8 cellular contexts compared by ENCODE assay signal in genomic region chr16:2204727-2205103, GRCh38. TPM values are rescaled to one million over a fixed set of nuclear protein-coding genes. Genes with fewer than 3 reads are reported as not detected.
A peak's percentile ranks its signal among the peaks of the same experiment; 100 is the strongest.
DNase-seq lines count a peak whose midpoint lies in the region; ATAC-seq, FAIRE-seq and TF ChIP-seq lines count a peak whose summit lies in the region.

No MANE protein-coding gene starts in this region.

- H3K9me3 ChIP-seq in H9 (ENCODE audit: control insufficient read depth, low read depth, low read length) (no peaks in the 10 kb centered on the region), hepatocyte (ENCODE audit: low read depth) (no peaks in the 10 kb centered on the region), small intestine (ENCODE audit: control insufficient read depth, low read depth) (no peaks in the 10 kb centered on the region)

- H2AK5ac ChIP-seq in H9 (ENCODE audit: insufficient read length, low read length) = no peak overlapping the region

- peaks cover 7 to 28% (median 25%) of the 10 kb centered on the region in 3 experiments; a peak in 6 of 7 replicates for H3K36me3 Mint-ChIP-seq in H9 (ENCODE audit: insufficient read depth in 1 of 3, low read depth in 3 of 3)
- H3K36me3 Mint-ChIP-seq in activated CD4-positive, alpha-beta memory T cell treated with anti-CD3 and anti-CD28 coated beads, Interleukin-2, amount 10 ng/mL, durations not matched to agents 7 days and 5 days (ENCODE audit: low read depth) = peaks cover 19% of the 10 kb centered on the region

- H4K5ac ChIP-seq in H9 (ENCODE audit: insufficient read length, low read depth, low read length) = no peak overlapping the region

- H3K27me3 Mint-ChIP-seq in H9 (ENCODE audit: low read depth) = peaks cover 38% of the 10 kb centered on the region
- H3K27me3 Mint-ChIP-seq in activated CD4-positive, alpha-beta memory T cell treated with anti-CD3 and anti-CD28 coated beads, Interleukin-2, amount 10 ng/mL, durations not matched to agents 7 days and 5 days = peaks cover 11% of the 10 kb centered on the region

- H3K27me3 ChIP-seq in H9 (ENCODE audit: insufficient read depth, low read length) = no peaks in the 10 kb centered on the region
- no peaks in the 10 kb centered on the region for H3K27me3 ChIP-seq in hepatocyte
- H3K27me3 ChIP-seq in small intestine (ENCODE audit: control insufficient read depth in 2 of 2, insufficient read depth in 2 of 2, low read length in 2 of 2) = peaks cover under 1 to 2% of the 10 kb centered on the region in 2 donors

- no peak overlapping the region for H3K23ac ChIP-seq in H9 (ENCODE audit: insufficient read length, low read depth, low read length)

- POLR2A ChIA-PET in activated CD4-positive, alpha-beta memory T cell treated with anti-CD3 and anti-CD28 coated beads, Interleukin-2, amount 10 ng/mL, durations not matched to agents 7 days and 5 days (lab: Charles Lee) = interaction anchor here (1.2 to 4.7 kb wide), 7 partner anchors 10 to 240 kb away, joined by 3 to 43 read pairs (median 6); partner anchors contain the start of genes PGP, RPS2 and TRAF7

- no peak overlapping the region for H3K4ac ChIP-seq in H9 (ENCODE audit: low read depth, low read length)

- H3K4me3 ChIP-seq in hepatocyte = peak overlapping the region; percentile 97
- H3K4me3 ChIP-seq in small intestine (ENCODE audit: low read depth in 1 of 2, low read length in 2 of 2) = peak overlapping the region; percentile 71 to 84

- H3K9me2 ChIP-seq in hepatocyte (replicated peaks; ENCODE audit: insufficient read depth) = no peaks in the 10 kb centered on the region

- no peak overlapping the region for H3K27ac ChIP-seq in H9 (ENCODE audit: insufficient read length, low read depth, low read length)
- peak overlapping the region; percentile 99 for H3K27ac ChIP-seq in hepatocyte
- H3K27ac ChIP-seq in small intestine (ENCODE audit: low read depth in 1 of 2, low read length in 1 of 2) = peak overlapping the region in 1 of 2 donors; percentile 97

- no peaks in the 10 kb centered on the region for H3K36me3 ChIP-seq in hepatocyte (replicated peaks; ENCODE audit: insufficient read depth, low read depth)
- H3K36me3 ChIP-seq in small intestine (ENCODE audit: control insufficient read depth in 2 of 2, insufficient read depth in 2 of 2, low read length in 2 of 2) = peaks cover 0 to 2% of the 10 kb centered on the region in 2 donors

- CTCF ChIA-PET in activated CD4-positive, alpha-beta memory T cell treated with anti-CD3 and anti-CD28 coated beads, Interleukin-2, amount 10 ng/mL, durations not matched to agents 7 days and 5 days (lab: Charles Lee) = interaction anchor here (1.0 kb wide), 1 partner anchor 297 kb away, joined by 3 read pairs; no protein-coding TSS in a partner anchor

- H3K18ac ChIP-seq in H9 (ENCODE audit: insufficient read length, low read depth, low read length) = no peak overlapping the region

- H2BK120ac ChIP-seq in H9 (ENCODE audit: low read depth, low read length, poor library complexity, severe bottlenecking) = no peak overlapping the region

- H3T11ph ChIP-seq in H9 (ENCODE audit: low read length) = no peak overlapping the region

- H3K79me2 ChIP-seq in H9 (ENCODE audit: insufficient read depth, low read length) = no peaks in the 10 kb centered on the region
- H3K79me2 ChIP-seq in hepatocyte = peaks cover 12% of the 10 kb centered on the region

- no peak overlapping the region for H3K56ac ChIP-seq in H9 (ENCODE audit: insufficient read length, low read depth, low read length)

- H3K4me1 ChIP-seq in H9 (ENCODE audit: insufficient read depth, low read length) (no peaks in the 10 kb centered on the region; the same call in 1 of the 2 replicates), hepatocyte (ENCODE audit: insufficient read depth) (peaks cover 8% of the 10 kb centered on the region), small intestine (ENCODE audit: control insufficient read depth in 2 of 2, insufficient read depth in 1 of 2, low read depth in 1 of 2, low read length in 1 of 2) (peaks cover 0 to 2% of the 10 kb centered on the region in 2 donors)

- no peak for DNase-seq in H9
- no peak for DNase-seq in activated CD4-positive, alpha-beta memory T cell treated with anti-CD3 and anti-CD28 coated beads, Interleukin-2, amount 10 ng/mL, durations not matched to agents 7 days and 5 days
- DNase-seq in hepatocyte (ENCODE audit: low spot score) = no peak
- DNase-seq in small intestine = no peak
- DNase-seq in NCI-H446 (lab: John Stamatoyannopoulos, UW) = no peak

- H4K91ac ChIP-seq in H9 (ENCODE audit: insufficient read length, low read depth, low read length) = no peak overlapping the region

- H2BK20ac ChIP-seq in H9 (ENCODE audit: low read depth, low read length, poor library complexity, severe bottlenecking) = no peak overlapping the region

- no peak overlapping the region for H2BK15ac ChIP-seq in H9 (ENCODE audit: low read depth, low read length)

- peaks cover 0 to 9% of the 10 kb centered on the region in 2 experiments; a peak in 1 of 5 replicates for H3K9me3 Mint-ChIP-seq in H9
- H3K9me3 Mint-ChIP-seq in activated CD4-positive, alpha-beta memory T cell treated with anti-CD3 and anti-CD28 coated beads, Interleukin-2, amount 10 ng/mL, durations not matched to agents 7 days and 5 days = no peaks in the 10 kb centered on the region

- no peak overlapping the region for H3K14ac ChIP-seq in H9 (ENCODE audit: insufficient read depth, low read length)

- H2AFZ ChIP-seq in H9 (ENCODE audit: low read length) (no peak overlapping the region), hepatocyte (peak overlapping the region; percentile 92)

- H3K4me1 Mint-ChIP-seq in H9 = peaks cover 6 to 9% of the 10 kb centered on the region in 2 experiments
- peaks cover 30% of the 10 kb centered on the region for H3K4me1 Mint-ChIP-seq in activated CD4-positive, alpha-beta memory T cell treated with anti-CD3 and anti-CD28 coated beads, Interleukin-2, amount 10 ng/mL, durations not matched to agents 7 days and 5 days

- peak overlapping the region; percentile 80 for H3K4me2 ChIP-seq in H9 (ENCODE audit: insufficient read depth, insufficient read length, low read length)
- H3K4me2 ChIP-seq in hepatocyte = peak overlapping the region; percentile 75

- H3K27ac Mint-ChIP-seq in H9 = peak overlapping the region in 1 of 3 experiments; percentile 11; a peak in 2 of 7 replicates
- H3K27ac Mint-ChIP-seq in activated CD4-positive, alpha-beta memory T cell treated with anti-CD3 and anti-CD28 coated beads, Interleukin-2, amount 10 ng/mL, durations not matched to agents 7 days and 5 days = peak overlapping the region; percentile 28

- no peak overlapping the region for H2BK5ac ChIP-seq in H9 (ENCODE audit: insufficient read length, low read length)

- peak overlapping the region; percentile 76 for H3K4me3 Mint-ChIP-seq in H9
- peak overlapping the region; percentile 73 for H3K4me3 Mint-ChIP-seq in activated CD4-positive, alpha-beta memory T cell treated with anti-CD3 and anti-CD28 coated beads, Interleukin-2, amount 10 ng/mL, durations not matched to agents 7 days and 5 days

- peaks cover 12% of the 10 kb centered on the region for H3K23me2 ChIP-seq in H9 (ENCODE audit: insufficient read length, low read depth, low read length, poor library complexity, severe bottlenecking)

- FAIRE-seq in small intestine (lab: Jason Lieb, UNC) = no peak

- ATAC-seq in HG03469 (IDR thresholded peaks at IDR 0.05; ENCODE audit: unreplicated experiment) (no peak), HG03521 (IDR thresholded peaks at IDR 0.05; ENCODE audit: unreplicated experiment) (no peak), GM21367 (IDR thresholded peaks at IDR 0.05; ENCODE audit: unreplicated experiment) (no peak)

- H2BK12ac ChIP-seq in H9 (ENCODE audit: insufficient read length, low read depth, low read length) = no peak overlapping the region

- H3K9ac ChIP-seq in H9 (ENCODE audit: extremely low read depth, insufficient read length, low read length) = no peak overlapping the region

- WGBS in H9 (ENCODE audit: extremely low coverage, insufficient read length, low lambda C conversion rate) = no CpG with 5 or more reads among the region's 5 CpGs
- WGBS in hepatocyte (ENCODE audit: low lambda C conversion rate, missing lambda C conversion rate) = 63% methylated on average over 5 of the region's 5 CpGs
- WGBS in small intestine, 3 donors = 58 to 70% (median 67%) methylated on average over 5 of the region's 5 CpGs

- TF ChIP-seq CTCF in H9 (conservative IDR thresholded peaks at IDR 0.05) = no peak
- TF ChIP-seq CTCF in hepatocyte (IDR thresholded peaks at IDR 0.05; ENCODE audit: poor library complexity) = no peak

- H4K20me1 ChIP-seq in H9 (ENCODE audit: control insufficient read depth, insufficient read depth, insufficient read length) = no peaks in the 10 kb centered on the region
- H4K20me1 ChIP-seq in hepatocyte (ENCODE audit: insufficient read depth, poor library complexity, severe bottlenecking) = no peaks in the 10 kb centered on the region

- no peak overlapping the region for H4K8ac ChIP-seq in H9 (replicated peaks; ENCODE audit: insufficient read length, low read depth, low read length)

- H3K79me1 ChIP-seq in H9 (ENCODE audit: insufficient read depth, low read depth, low read length, poor library complexity, severe bottlenecking) = no peaks in the 10 kb centered on the region

RNA-seq across cellular contexts. Expression of gene MLST8, which starts 0.5 kb away (rescaled TPM):
- total RNA-seq in H9 (2021) (74.5 and 75.9 TPM in 2 replicates), hepatocyte (28.3 and 52.4 TPM in 2 replicates)
- 10 to 100 TPM; 32.6 to 33.7 TPM for total RNA-seq in activated CD4-positive, alpha-beta memory T cell treated with anti-CD3 and anti-CD28 coated beads, Interleukin-2, amount 10 ng/mL, durations not matched to agents 7 days and 5 days
- polyA plus RNA-seq in hepatocyte (87.3 and 88.3 TPM in 2 replicates), small intestine (10 to 100 TPM; 61.9 to 68.7 (median 63.5) TPM)

RNA-seq across cellular contexts. Expression of gene BRICD5, which starts 5.9 kb away (rescaled TPM):
- total RNA-seq in H9 (2021) (10.8 and 11.9 TPM in 2 replicates), hepatocyte (3.3 and 9.9 TPM in 2 replicates)
- total RNA-seq in activated CD4-positive, alpha-beta memory T cell treated with anti-CD3 and anti-CD28 coated beads, Interleukin-2, amount 10 ng/mL, durations not matched to agents 7 days and 5 days = 10 to 100 TPM; 10.3 to 12.5 TPM
- polyA plus RNA-seq in hepatocyte (6.2 and 14.8 TPM in 2 replicates), small intestine (10 to 100 TPM in 1 of 3 donors, 1 to 10 TPM in 2; 1.6 to 84.1 (median 8.3) TPM)

RNA-seq across cellular contexts. Expression of gene CASKIN1, which starts 8.3 kb away (rescaled TPM):
- 7.9 and 9.3 TPM in 2 replicates for total RNA-seq in H9 (2021)
- 1 to 10 TPM in 1 of 2 experiments, under 1 TPM in 1; 0.18 to 1.4 TPM for total RNA-seq in activated CD4-positive, alpha-beta memory T cell treated with anti-CD3 and anti-CD28 coated beads, Interleukin-2, amount 10 ng/mL, durations not matched to agents 7 days and 5 days
- total RNA-seq in hepatocyte = 0.47 and 0.80 TPM in 2 replicates
- polyA plus RNA-seq in hepatocyte = 1.7 TPM in 2 replicates
- polyA plus RNA-seq in small intestine = 1 to 10 TPM in 1 of 3 donors, under 1 TPM in 2; 0.27 to 1.1 (median 0.66) TPM

RNA-seq across cellular contexts. Expression of gene PGP, which starts 9.9 kb away (rescaled TPM):
- total RNA-seq in H9 (2021) (37.4 and 38.3 TPM in 2 replicates), hepatocyte (20.6 and 24.8 TPM in 2 replicates)
- 10 to 100 TPM; 17.9 to 19.2 TPM for total RNA-seq in activated CD4-positive, alpha-beta memory T cell treated with anti-CD3 and anti-CD28 coated beads, Interleukin-2, amount 10 ng/mL, durations not matched to agents 7 days and 5 days
- polyA plus RNA-seq in hepatocyte (34.2 and 38.0 TPM in 2 replicates), small intestine (10 to 100 TPM; 12.7 to 16.2 (median 14.1) TPM)

RNA-seq across cellular contexts. Expression of gene E4F1, which starts 18.7 kb away (rescaled TPM):
- total RNA-seq in H9 (2021) (35.9 and 37.6 TPM in 2 replicates), hepatocyte (18.1 and 19.7 TPM in 2 replicates)
- total RNA-seq in activated CD4-positive, alpha-beta memory T cell treated with anti-CD3 and anti-CD28 coated beads, Interleukin-2, amount 10 ng/mL, durations not matched to agents 7 days and 5 days = 10 to 100 TPM; 26.3 to 29.4 TPM
- polyA plus RNA-seq in hepatocyte (15.5 and 28.4 TPM in 2 replicates), small intestine (10 to 100 TPM; 16.5 to 37.1 (median 28.1) TPM)
